9 cellular contexts compared by ENCODE assay signal in the genomic region with DNA sequence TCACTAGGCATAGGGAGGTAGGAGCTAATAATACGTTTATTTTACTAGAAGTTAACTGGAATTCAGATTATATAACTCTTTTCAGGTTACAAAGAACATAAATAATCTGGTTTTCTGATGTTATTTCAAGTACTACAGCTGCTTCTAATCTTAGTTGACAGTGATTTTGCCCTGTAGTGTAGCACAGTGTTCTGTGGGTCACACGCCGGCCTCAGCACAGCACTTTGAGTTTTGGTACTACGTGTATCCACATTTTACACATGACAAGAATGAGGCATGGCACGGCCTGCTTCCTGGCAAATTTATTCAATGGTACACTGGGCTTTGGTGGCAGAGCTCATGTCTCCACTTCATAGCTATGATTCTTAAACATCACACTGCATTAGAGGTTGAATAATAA. TPM values are rescaled to one million over a fixed set of nuclear protein-coding genes. Genes with fewer than 3 reads are reported as not detected.
DNase-seq lines count a peak whose midpoint lies in the region; ATAC-seq and TF ChIP-seq lines count a peak whose summit lies in the region.
"Had no signal": no experiment of that assay in that cellular context is flagged by ENCODE, and none has a peak within 500 bp of the region (broad histone marks: within the 10 kb centered on the region; RNA-seq: fewer than 3 reads in every experiment).

No MANE protein-coding gene starts in this region.

- H4K8ac ChIP-seq in IMR-90 (ENCODE audit: low read depth in 2 of 2, low read length in 2 of 2), result peak overlapping the region; percentile 55 to 82; a peak in 3 of 4 replicates

- H4K5ac ChIP-seq in IMR-90 (ENCODE audit: low read depth, low read length), result peak overlapping the region; percentile 40

- no peak for TF ChIP-seq POLR2A in IMR-90 (IDR thresholded peaks at IDR 0.05; ENCODE audit: low read depth, low read length)

- H3K4me3 ChIP-seq in A673 (ENCODE audit: low read depth, low read length, poor library complexity, severe bottlenecking) (peak overlapping the region; percentile 60), IMR-90 (ENCODE audit: insufficient read depth, low read depth, low read length) (peak overlapping the region; percentile 71; the same call in 1 of the 2 replicates), muscle layer of duodenum (ENCODE audit: low read depth in 1 of 2, low read length in 2 of 2) (peak overlapping the region; percentile 80 to 89)

- no peaks in the 10 kb centered on the region for H4K20me1 ChIP-seq in IMR-90 (ENCODE audit: insufficient read depth, low read length)

- H3K9me1 ChIP-seq in IMR-90 (ENCODE audit: insufficient read depth, low read length), result peaks cover 14% of the 10 kb centered on the region

- dilution Hi-C loops in IMR-90 (cut with HindIII; ENCODE audit: low sequenced_read_pairs, unreplicated experiment), result no loop called here

- no peak for TF ChIP-seq RAD21 in IMR-90 (IDR thresholded peaks at IDR 0.05; ENCODE audit: low read length)

- H3K18ac ChIP-seq in IMR-90 (ENCODE audit: low read depth, low read length), result peak overlapping the region; percentile 8; the same call in 1 of the 2 replicates

- WGBS in IMR-90 (ENCODE audit: extremely low coverage in 2 of 2, insufficient read length in 1 of 2), 2 experiments, result 50% methylated on average over 2 of the region's 5 CpGs; no CpG with 5 or more reads in 1 of the 2 experiments

- H3K56ac ChIP-seq in IMR-90 (ENCODE audit: extremely low read depth, insufficient read depth, low read length), result no peak overlapping the region; the same call in 1 of the 2 replicates

- H3K79me1 ChIP-seq in IMR-90 (ENCODE audit: low read depth in 1 of 2, low read length in 2 of 2), result peaks cover 5 to 29% of the 10 kb centered on the region in 2 experiments

- peak overlapping the region; percentile 13 for H2AK9ac ChIP-seq in IMR-90 (replicated peaks; ENCODE audit: low read depth, low read length, poor library complexity)

- BruUV-seq in A673 (replicated peaks; lab: Mats Ljungman, UMichigan) (TSS peak; percentile 74), IMR-90 (replicated peaks; lab: Mats Ljungman, UMichigan) (TSS peak; percentile 56)

- in situ Hi-C loops in IMR-90 (cut with MboI; ENCODE audit: low sequenced_read_pairs), result no loop called here

- H2AFZ ChIP-seq in IMR-90 (replicated peaks; ENCODE audit: low read length, poor library complexity), result peak overlapping the region; percentile 78

- no peak overlapping the region for H2BK20ac ChIP-seq in IMR-90 (ENCODE audit: low read depth, low read length)

- TF ChIP-seq CTCF in A673 (conservative IDR thresholded peaks at IDR 0.05; ENCODE audit: low read depth, low read length) (no peak), IMR-90 (conservative IDR thresholded peaks at IDR 0.05; ENCODE audit: low read depth, low read length) (no peak)

- H3K36me3 ChIP-seq in A673 (ENCODE audit: insufficient read depth, low read length, poor library complexity, severe bottlenecking) (no peaks in the 10 kb centered on the region), IMR-90 (ENCODE audit: control insufficient read depth, insufficient read depth, low read length) (no peaks in the 10 kb centered on the region; the same call in 1 of the 2 replicates), muscle layer of duodenum (ENCODE audit: control insufficient read depth in 1 of 2, insufficient read depth in 2 of 2, low read length in 2 of 2) (no peaks in the 10 kb centered on the region)
- H3K36me3 ChIP-seq: neutrophil had no signal

- H3K27me3 ChIP-seq in A673 (replicated peaks; ENCODE audit: insufficient read depth, low read depth, low read length, poor library complexity) (no peaks in the 10 kb centered on the region), IMR-90 (ENCODE audit: control insufficient read depth, insufficient read depth, low read length) (no peaks in the 10 kb centered on the region), muscle layer of duodenum (ENCODE audit: low read depth, low read length) (no peaks in the 10 kb centered on the region)

- H3K4me1 ChIP-seq in A673 (ENCODE audit: insufficient read depth, low read length, poor library complexity, severe bottlenecking) (peaks cover 11% of the 10 kb centered on the region), IMR-90 (ENCODE audit: control insufficient read depth, insufficient read depth, low read length) (peaks cover 5% of the 10 kb centered on the region), muscle layer of duodenum (ENCODE audit: control insufficient read depth in 1 of 2, insufficient read depth in 2 of 2, low read length in 2 of 2) (peaks cover 4 to 11% of the 10 kb centered on the region in 2 donors)

- H3K9me3 ChIP-seq in A673 (ENCODE audit: low read depth, low read length, poor library complexity, severe bottlenecking) (no peaks in the 10 kb centered on the region), IMR-90 (ENCODE audit: control insufficient read depth, insufficient read depth, low read length) (no peaks in the 10 kb centered on the region), muscle layer of duodenum (ENCODE audit: control insufficient read depth in 1 of 2, low read length in 2 of 2) (no peaks in the 10 kb centered on the region)
- H3K9me3 ChIP-seq: neutrophil had no signal

- H3K4me2 ChIP-seq in IMR-90 (ENCODE audit: low read depth, low read length), result peak overlapping the region; percentile 90

- no peak for DNase-seq in A673 (ENCODE audit: low spot score)
- no peak for DNase-seq in IMR-90
- DNase-seq in dermis blood vessel endothelial cell, result peak; percentile 19
- no peak for DNase-seq in effector CD4-positive, alpha-beta T cell
- DNase-seq in COR-L47 (lab: John Stamatoyannopoulos, UW), result no peak
- no peak for DNase-seq in NOMO-1 (lab: John Stamatoyannopoulos, UW; ENCODE audit: unreplicated experiment in 2 of 2)
- DNase-seq in NK-92 treated with Interleukin-12 subunit alpha and Interleukin-12 subunit beta, amount 100 ng/mL, for 24 hours (lab: John Stamatoyannopoulos, UW), result no peak

- peak overlapping the region; percentile 18 for H3K4ac ChIP-seq in IMR-90 (ENCODE audit: low read depth, low read length)

- peak overlapping the region; percentile 17; the same call in 1 of the 2 replicates for H4K91ac ChIP-seq in IMR-90 (ENCODE audit: insufficient read depth, low read depth, low read length)

- peak overlapping the region; percentile 13 for H3K23ac ChIP-seq in IMR-90 (ENCODE audit: low read depth, low read length)

- intact Hi-C loops in A673 (cut with micrococcal nuclease; ENCODE audit: unreplicated experiment), result no loop called here
- intact Hi-C loops in IMR-90 (cut with micrococcal nuclease), result no loop called here

- peak overlapping the region; percentile 81 for H3K9ac ChIP-seq in IMR-90 (ENCODE audit: low read depth, low read length)

- H3K14ac ChIP-seq in IMR-90 (replicated peaks; ENCODE audit: low read depth, low read length), result peak overlapping the region; percentile 39

- peak overlapping the region; percentile 76 for H2BK5ac ChIP-seq in IMR-90 (ENCODE audit: low read depth, low read length, poor library complexity, severe bottlenecking)

- peak overlapping the region; percentile 82 for H3K27ac ChIP-seq in A673 (ENCODE audit: low read depth, low read length, poor library complexity, severe bottlenecking)
- H3K27ac ChIP-seq in IMR-90 (ENCODE audit: insufficient read depth, low read length), result peak overlapping the region; percentile 67; the same call in 1 of the 2 replicates
- peak overlapping the region; percentile 96 for H3K27ac ChIP-seq in muscle layer of duodenum (ENCODE audit: low read length)

- no peak; the same call in 1 of the 2 replicates for ATAC-seq in IMR-90 (ENCODE audit: low read depth)

- peak overlapping the region; percentile 1; the same call in 1 of the 2 replicates for H2BK120ac ChIP-seq in IMR-90 (ENCODE audit: low read depth, low read length)

- POLR2A ChIA-PET in A673 (lab: Charles Lee; ENCODE audit: low non-redundant PET) (no interaction called here), IMR-90 (lab: Charles Lee; ENCODE audit: unreplicated experiment) (no interaction called here)

- no peak overlapping the region for H2BK15ac ChIP-seq in IMR-90 (ENCODE audit: low read depth, low read length)

- CTCF ChIA-PET in A673 (lab: Charles Lee) (no interaction called here), IMR-90 (lab: Yijun Ruan, JAX) (interaction anchor here (2.2 kb wide), 1 partner anchor 23 kb away, joined by 9 read pairs; no protein-coding TSS in a partner anchor)

- H2AK5ac ChIP-seq in IMR-90 (ENCODE audit: low read depth, low read length), result peak overlapping the region; percentile 14; the same call in 1 of the 2 replicates

TF ChIP-seq in IMR-90, 13 proteins besides CTCF, POLR2A, EP300 and RAD21 (continues in another document):
- TF ChIP-seq MAZ (IDR thresholded peaks at IDR 0.05; ENCODE audit: borderline replicate concordance, low read depth, low read length) (no peak), MAFK (IDR thresholded peaks at IDR 0.05; ENCODE audit: low read depth, low read length) (no peak), CHD1 (IDR thresholded peaks at IDR 0.05; ENCODE audit: low read depth, low read length) (no peak), ELK1 (IDR thresholded peaks at IDR 0.05; ENCODE audit: borderline replicate concordance, low read depth, low read length) (no peak), NFE2L2 (IDR thresholded peaks at IDR 0.05; ENCODE audit: low read depth, low read length) (no peak), BHLHE40 (IDR thresholded peaks at IDR 0.05; ENCODE audit: low read depth, low read length) (no peak), CEBPB (IDR thresholded peaks at IDR 0.05; ENCODE audit: low read depth, low read length) (no peak), MXI1 (IDR thresholded peaks at IDR 0.05; ENCODE audit: borderline replicate concordance, low read depth, low read length) (no peak), RCOR1 (IDR thresholded peaks at IDR 0.05; ENCODE audit: insufficient replicate concordance, low read length) (no peak), FOS (IDR thresholded peaks at IDR 0.05; ENCODE audit: low read depth, low read length) (no peak), RFX5 (IDR thresholded peaks at IDR 0.05; ENCODE audit: low read depth, low read length) (no peak), SMC3 (IDR thresholded peaks at IDR 0.05; ENCODE audit: low read depth, low read length) (no peak)

RNA-seq across cellular contexts. Expression of gene HFE, which starts 1.1 kb away (rescaled TPM):
- total RNA-seq in A673 (2021) (7.8 and 11.5 TPM in 2 replicates), IMR-90 (2012; rRNA removed) (13.6 and 14.9 TPM in 2 replicates), dermis blood vessel endothelial cell (2.2 and 6.2 TPM in 2 replicates)
- polyA plus RNA-seq in IMR-90 (2012; rRNA removed), result 11.7 and 15.7 TPM in 2 replicates
- 9.0 and 14.0 TPM in 2 replicates for polyA plus RNA-seq in IMR-90 (2012; cell fraction: cytosol; rRNA removed)
- polyA plus RNA-seq in IMR-90 (2012; cell fraction: nucleus; rRNA removed; ENCODE audit: low replicate concordance), result 8.4 and 16.6 TPM in 2 replicates
